21 cellular contexts compared by ENCODE assay signal in the genomic region with DNA sequence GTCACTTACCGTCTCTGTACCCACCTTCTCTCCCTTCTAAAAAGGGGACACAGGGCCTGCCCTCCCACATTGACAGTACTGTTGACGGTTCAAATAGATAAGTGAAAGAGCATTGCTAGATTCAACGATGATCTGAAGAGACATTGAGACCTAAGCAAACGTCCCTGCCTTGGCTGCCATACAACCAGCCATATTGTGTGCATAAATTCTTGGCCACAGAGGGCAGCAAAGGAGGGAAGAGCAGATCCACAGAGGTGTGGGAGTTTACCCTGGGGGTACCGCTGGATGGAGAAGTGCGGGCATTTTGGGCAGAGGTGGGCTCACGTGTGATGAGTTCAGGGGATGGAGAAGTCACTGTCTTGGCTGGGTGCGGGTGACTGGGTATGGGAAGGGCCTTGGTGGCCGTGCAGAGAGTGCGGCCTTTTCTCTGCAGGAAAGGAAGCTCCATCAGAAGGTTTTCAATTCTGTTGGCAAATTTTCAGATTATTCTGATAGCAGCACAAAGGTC.
"Had no signal": no experiment of that assay in that cellular context is flagged by ENCODE, and none has a peak within 500 bp of the region (broad histone marks: within the 10 kb centered on the region; RNA-seq: fewer than 3 reads in every experiment).

No MANE protein-coding gene starts in this region.

- H3K27ac Mint-ChIP-seq: activated CD4-positive, alpha-beta memory T cell treated with anti-CD3 and anti-CD28 coated beads, Interleukin-2, amount 10 ng/mL, durations not matched to agents 7 days and 5 days; activated CD8-positive, alpha-beta memory T cell treated with anti-CD3 and anti-CD28 coated beads, Interleukin-2, amount 10 ng/mL, durations not matched to agents 7 days and 5 days; activated naive CD4-positive, alpha-beta T cell treated with anti-CD3 and anti-CD28 coated beads for 36 hours; activated T-cell treated with anti-CD3 and anti-CD28 coated beads, Interleukin-2, amount 50 U/mL, for 24 hours; type B pancreatic cell had no signal

- H3K36me3 Mint-ChIP-seq: activated CD8-positive, alpha-beta memory T cell treated with anti-CD3 and anti-CD28 coated beads, Interleukin-2, amount 10 ng/mL, durations not matched to agents 7 days and 5 days; naive B cell; type B pancreatic cell had no signal

- H3K27me3 ChIP-seq: body of pancreas, colonic mucosa, gastroesophageal sphincter, heart left ventricle, left lung, testis had no signal

- H3K4me1 ChIP-seq: colonic mucosa, gastroesophageal sphincter, heart left ventricle, left lung, testis had no signal

- H3K4me1 Mint-ChIP-seq: activated CD4-positive, alpha-beta memory T cell treated with anti-CD3 and anti-CD28 coated beads, Interleukin-2, amount 10 ng/mL, durations not matched to agents 7 days and 5 days; activated CD8-positive, alpha-beta memory T cell treated with anti-CD3 and anti-CD28 coated beads, Interleukin-2, amount 10 ng/mL, durations not matched to agents 7 days and 5 days; naive B cell had no signal

- H3K4me3 Mint-ChIP-seq: activated CD4-positive, alpha-beta memory T cell treated with anti-CD3 and anti-CD28 coated beads, Interleukin-2, amount 10 ng/mL, durations not matched to agents 7 days and 5 days; activated CD8-positive, alpha-beta memory T cell treated with anti-CD3 and anti-CD28 coated beads, Interleukin-2, amount 10 ng/mL, durations not matched to agents 7 days and 5 days; activated naive CD4-positive, alpha-beta T cell treated with anti-CD3 and anti-CD28 coated beads for 36 hours; activated T-cell treated with anti-CD3 and anti-CD28 coated beads, Interleukin-2, amount 50 U/mL, for 24 hours; neural crest cell; type B pancreatic cell had no signal

- H3K4me3 ChIP-seq: body of pancreas, colonic mucosa, gastroesophageal sphincter, heart left ventricle, left lung, psoas muscle, skin epidermis, testis had no signal

- H3K27me3 Mint-ChIP-seq: activated CD8-positive, alpha-beta memory T cell treated with anti-CD3 and anti-CD28 coated beads, Interleukin-2, amount 10 ng/mL, durations not matched to agents 7 days and 5 days; activated T-cell treated with anti-CD3 and anti-CD28 coated beads, Interleukin-2, amount 50 U/mL, for 24 hours; naive B cell; type B pancreatic cell had no signal

- DNase-seq: activated CD4-positive, alpha-beta memory T cell treated with anti-CD3 and anti-CD28 coated beads, Interleukin-2, amount 10 ng/mL, durations not matched to agents 7 days and 5 days; activated CD4-positive, alpha-beta T cell treated with anti-CD3 and anti-CD28 coated beads for 4 hours; activated CD8-positive, alpha-beta memory T cell treated with anti-CD3 and anti-CD28 coated beads, Interleukin-2, amount 10 ng/mL, durations not matched to agents 7 days and 5 days; activated naive CD4-positive, alpha-beta T cell treated with anti-CD3 and anti-CD28 coated beads for 36 hours; activated T-cell treated with anti-CD3 and anti-CD28 coated beads, Interleukin-2, amount 50 U/mL, for 24 hours; body of pancreas; colonic mucosa; erythroblast; heart left ventricle; left lung; mammary epithelial cell; naive B cell; psoas muscle; right cardiac atrium; T-helper 2 cell; testis had no signal

- H3K9me3 Mint-ChIP-seq: activated CD4-positive, alpha-beta memory T cell treated with anti-CD3 and anti-CD28 coated beads, Interleukin-2, amount 10 ng/mL, durations not matched to agents 7 days and 5 days; activated naive CD4-positive, alpha-beta T cell treated with anti-CD3 and anti-CD28 coated beads for 36 hours; activated T-cell treated with anti-CD3 and anti-CD28 coated beads, Interleukin-2, amount 50 U/mL, for 24 hours; naive B cell; neural crest cell; type B pancreatic cell had no signal

- H3K36me3 ChIP-seq: colonic mucosa, left lung had no signal

- FAIRE-seq: endometrium had no signal

- H3K27ac ChIP-seq: body of pancreas, colonic mucosa, gastroesophageal sphincter, heart left ventricle, left lung, psoas muscle, skin epidermis, testis had no signal

- ATAC-seq: activated CD8-positive, alpha-beta memory T cell treated with anti-CD3 and anti-CD28 coated beads, Interleukin-2, amount 10 ng/mL, durations not matched to agents 7 days and 5 days; body of pancreas; gastroesophageal sphincter; heart left ventricle; left lung; right cardiac atrium had no signal

- H3K9me3 ChIP-seq: body of pancreas, colonic mucosa, gastroesophageal sphincter, heart left ventricle, left lung, psoas muscle, testis had no signal
